ENCODE assay signal across 9 cellular contexts in the genomic region with DNA sequence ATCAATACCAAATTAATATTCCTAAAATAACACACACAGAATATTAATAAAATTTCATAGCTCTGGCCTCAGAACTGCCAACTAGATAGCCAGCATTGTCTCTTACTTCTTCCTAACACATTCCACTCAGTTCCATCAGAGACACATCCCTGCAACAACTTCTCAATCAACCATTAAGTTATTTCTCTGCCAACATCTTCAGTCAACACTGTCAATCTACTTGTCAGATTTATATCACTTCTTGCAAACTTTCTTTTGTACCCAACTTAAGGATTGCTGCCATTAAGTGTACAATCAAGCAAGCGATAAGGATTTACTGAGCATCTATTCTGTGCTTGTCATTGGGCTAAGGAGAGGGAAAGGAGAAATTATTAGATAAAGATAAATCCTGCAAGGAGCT. TPM values are rescaled to one million over a fixed set of nuclear protein-coding genes. Genes with fewer than 3 reads are reported as not detected.
"Had no signal": no experiment of that assay in that cellular context is flagged by ENCODE, and none has a peak within 500 bp of the region (broad histone marks: within the 10 kb centered on the region; RNA-seq: fewer than 3 reads in every experiment).

No MANE protein-coding gene starts in this region.

- DNase-seq: GM23248, GOT3, H7, H9, HCEC 1CT, HFFc6 had no signal

- ATAC-seq: GM23338, HCT116 had no signal

- H3K36me3 ChIP-seq: HAP-1 had no signal

- H3K4me1 ChIP-seq: HAP-1 had no signal

- H3K9me3 ChIP-seq: HAP-1 had no signal

- H3K27ac ChIP-seq: GM23248 had no signal

- H3K9ac ChIP-seq: GM23248 had no signal

- H2AFZ ChIP-seq: GM23248, GM23338 had no signal

- H3K4me2 ChIP-seq: GM23338 had no signal

- H3K4me3 ChIP-seq: GM23248, GM23338, HAP-1 had no signal

RNA-seq across cellular contexts. Expression of a gene that starts 50.8 kb away (rescaled TPM):
- total RNA-seq: H9 had no signal
